In genomic region chr16:19231881-19232280, GRCh38 we compare ENCODE assay signal across 17 cellular contexts. TPM values are rescaled to one million over a fixed set of nuclear protein-coding genes. Genes with fewer than 3 reads are reported as not detected.
DNase-seq lines count a peak whose midpoint lies in the region; ATAC-seq and TF ChIP-seq lines count a peak whose summit lies in the region.
"Had no signal": no experiment of that assay in that cellular context is flagged by ENCODE, and none has a peak within 500 bp of the region (broad histone marks: within the 10 kb centered on the region; RNA-seq: fewer than 3 reads in every experiment).

No MANE protein-coding gene starts in this region.

- H3K4me2 ChIP-seq in H9 (ENCODE audit: insufficient read depth, insufficient read length, low read length): no peak overlapping the region

- H2AK5ac ChIP-seq in H9 (ENCODE audit: insufficient read length, low read length): no peak overlapping the region

- H2BK15ac ChIP-seq in H9 (ENCODE audit: low read depth, low read length): no peak overlapping the region

- no peak overlapping the region for H3K27ac ChIP-seq in H9 (ENCODE audit: insufficient read length, low read depth, low read length)
- H3K27ac ChIP-seq: GM23248 had no signal

- peaks cover 5% of the 10 kb centered on the region; the same call in 1 of the 2 replicates for H3K4me1 ChIP-seq in H9 (ENCODE audit: insufficient read depth, low read length)

- no peak overlapping the region for H3K56ac ChIP-seq in H9 (ENCODE audit: insufficient read length, low read depth, low read length)

- H3K9me3 Mint-ChIP-seq in H9 (peaks cover 17 to 19% of the 10 kb centered on the region in 2 experiments), nephron progenitor cell (peaks cover 24% of the 10 kb centered on the region), mesothelial cell of epicardium (peaks cover 16% of the 10 kb centered on the region)
- peaks cover 9% of the 10 kb centered on the region for H3K9me3 Mint-ChIP-seq in stimulated activated memory B cell treated with anti-CD40 and anti-IgM and Interleukin-4, amounts not matched to agents 10 μg/mL and 1 μg/mL and 100 μg/mL, for 72 hours

- H4K91ac ChIP-seq in H9 (ENCODE audit: insufficient read length, low read depth, low read length): no peak overlapping the region

- H3T11ph ChIP-seq in H9 (ENCODE audit: low read length): no peak overlapping the region

- H3K27me3 ChIP-seq in H9 (ENCODE audit: insufficient read depth, low read length): no peaks in the 10 kb centered on the region

- peaks cover 8% of the 10 kb centered on the region for H3K9me3 ChIP-seq in H9 (ENCODE audit: control insufficient read depth, low read depth, low read length)

- no peak overlapping the region for H3K23ac ChIP-seq in H9 (ENCODE audit: insufficient read length, low read depth, low read length)

- no peak for DNase-seq in H9
- DNase-seq in astrocyte of the hippocampus (ENCODE audit: low read depth, low spot score): peak; percentile 55
- no peak for DNase-seq in nephron progenitor cell
- no peak for DNase-seq in mesothelial cell of epicardium (ENCODE audit: low spot score in 2 of 2, unreplicated experiment in 2 of 2)
- DNase-seq in hypothalamus (lab: John Stamatoyannopoulos, UW): no peak
- DNase-seq: C1 segment of cervical spinal cord; Calu3; CD4-positive, alpha-beta memory T cell; COR-L47; DMS53; DMS79 treated with DMSO at 0.1 percent for 48 hours; GM23248; H7 had no signal

- peaks cover 22% of the 10 kb centered on the region in 2 experiments for H3K4me1 Mint-ChIP-seq in H9
- peaks cover 5% of the 10 kb centered on the region for H3K4me1 Mint-ChIP-seq in nephron progenitor cell
- peaks cover 22% of the 10 kb centered on the region for H3K4me1 Mint-ChIP-seq in mesothelial cell of epicardium
- peaks cover 19% of the 10 kb centered on the region for H3K4me1 Mint-ChIP-seq in stimulated activated memory B cell treated with anti-CD40 and anti-IgM and Interleukin-4, amounts not matched to agents 10 μg/mL and 1 μg/mL and 100 μg/mL, for 72 hours
- H3K4me1 Mint-ChIP-seq: CD4-positive, alpha-beta memory T cell had no signal

- no peak overlapping the region for H2AFZ ChIP-seq in H9 (ENCODE audit: low read length)
- H2AFZ ChIP-seq: GM23248 had no signal

- H3K4ac ChIP-seq in H9 (ENCODE audit: low read depth, low read length): no peak overlapping the region

- no peak overlapping the region for H3K18ac ChIP-seq in H9 (ENCODE audit: insufficient read length, low read depth, low read length)

- H3K27me3 Mint-ChIP-seq in H9 (ENCODE audit: low read depth): peaks cover 2% of the 10 kb centered on the region; the same call in 1 of the 2 replicates
- H3K27me3 Mint-ChIP-seq in nephron progenitor cell (ENCODE audit: low read depth, poor library complexity): peaks cover 7% of the 10 kb centered on the region
- H3K27me3 Mint-ChIP-seq in mesothelial cell of epicardium (ENCODE audit: low read depth): no peaks in the 10 kb centered on the region
- no peaks in the 10 kb centered on the region for H3K27me3 Mint-ChIP-seq in stimulated activated memory B cell treated with anti-CD40 and anti-IgM and Interleukin-4, amounts not matched to agents 10 μg/mL and 1 μg/mL and 100 μg/mL, for 72 hours

- H4K8ac ChIP-seq in H9 (replicated peaks; ENCODE audit: insufficient read length, low read depth, low read length): no peak overlapping the region

- H3K14ac ChIP-seq in H9 (ENCODE audit: insufficient read depth, low read length): no peak overlapping the region

- no peak for ATAC-seq in stimulated activated memory B cell treated with anti-CD40 and anti-IgM and Interleukin-4, amounts not matched to agents 10 μg/mL and 1 μg/mL and 100 μg/mL, for 72 hours
- ATAC-seq: HCT116 had no signal

- no peaks in the 10 kb centered on the region for H3K79me1 ChIP-seq in H9 (ENCODE audit: insufficient read depth, low read depth, low read length, poor library complexity, severe bottlenecking)

- H3K36me3 Mint-ChIP-seq in H9 (ENCODE audit: insufficient read depth in 1 of 3, low read depth in 3 of 3) (peaks cover 4 to 22% (median 11%) of the 10 kb centered on the region in 3 experiments; a peak in 5 of 7 replicates), nephron progenitor cell (ENCODE audit: low read depth) (peaks cover 14% of the 10 kb centered on the region), mesothelial cell of epicardium (peaks cover 21% of the 10 kb centered on the region)
- H3K36me3 Mint-ChIP-seq in stimulated activated memory B cell treated with anti-CD40 and anti-IgM and Interleukin-4, amounts not matched to agents 10 μg/mL and 1 μg/mL and 100 μg/mL, for 72 hours: peaks cover 91% of the 10 kb centered on the region
- H3K36me3 Mint-ChIP-seq: CD4-positive, alpha-beta memory T cell had no signal

- H3K9ac ChIP-seq in H9 (ENCODE audit: extremely low read depth, insufficient read length, low read length): no peak overlapping the region
- H3K9ac ChIP-seq: GM23248 had no signal

- H2BK5ac ChIP-seq in H9 (ENCODE audit: insufficient read length, low read length): no peak overlapping the region

- TF ChIP-seq CTCF in H9 (conservative IDR thresholded peaks at IDR 0.05) (no peak), nephron progenitor cell (IDR thresholded peaks at IDR 0.05) (no peak), mesothelial cell of epicardium (IDR thresholded peaks at IDR 0.05; ENCODE audit: unreplicated experiment) (no peak)

- no CpG with 5 or more reads among the region's 8 CpGs for WGBS in H9 (ENCODE audit: extremely low coverage, insufficient read length, low lambda C conversion rate)

- H3K4me3 Mint-ChIP-seq in H9: no peak overlapping the region
- no peak overlapping the region for H3K4me3 Mint-ChIP-seq in nephron progenitor cell
- no peak overlapping the region for H3K4me3 Mint-ChIP-seq in mesothelial cell of epicardium
- no peak overlapping the region for H3K4me3 Mint-ChIP-seq in stimulated activated memory B cell treated with anti-CD40 and anti-IgM and Interleukin-4, amounts not matched to agents 10 μg/mL and 1 μg/mL and 100 μg/mL, for 72 hours
- H3K4me3 Mint-ChIP-seq: CD4-positive, alpha-beta memory T cell had no signal

- no peak overlapping the region for H2BK12ac ChIP-seq in H9 (ENCODE audit: insufficient read length, low read depth, low read length)

- H4K20me1 ChIP-seq in H9 (ENCODE audit: control insufficient read depth, insufficient read depth, insufficient read length): no peaks in the 10 kb centered on the region

- no peaks in the 10 kb centered on the region for H3K23me2 ChIP-seq in H9 (ENCODE audit: insufficient read length, low read depth, low read length, poor library complexity, severe bottlenecking)

- no peak overlapping the region for H4K5ac ChIP-seq in H9 (ENCODE audit: insufficient read length, low read depth, low read length)

- H2BK120ac ChIP-seq in H9 (ENCODE audit: low read depth, low read length, poor library complexity, severe bottlenecking): no peak overlapping the region

- no peak overlapping the region for H2BK20ac ChIP-seq in H9 (ENCODE audit: low read depth, low read length, poor library complexity, severe bottlenecking)

- H3K79me2 ChIP-seq in H9 (ENCODE audit: insufficient read depth, low read length): no peaks in the 10 kb centered on the region

- H3K27ac Mint-ChIP-seq in H9: peak overlapping the region in 2 of 3 experiments; percentile 21 to 42; a peak in 3 of 7 replicates
- H3K27ac Mint-ChIP-seq in nephron progenitor cell: peak overlapping the region; percentile 29
- no peak overlapping the region for H3K27ac Mint-ChIP-seq in mesothelial cell of epicardium
- no peak overlapping the region for H3K27ac Mint-ChIP-seq in stimulated activated memory B cell treated with anti-CD40 and anti-IgM and Interleukin-4, amounts not matched to agents 10 μg/mL and 1 μg/mL and 100 μg/mL, for 72 hours
- H3K27ac Mint-ChIP-seq: CD4-positive, alpha-beta memory T cell had no signal

RNA-seq across cellular contexts. Expression of gene CLEC19A, which starts 53.6 kb away (rescaled TPM):
- total RNA-seq in H9 (2021) (0.20 TPM in 1 of 2 replicates, not detected in the other), mesothelial cell of epicardium (not detected in 3 replicates)
- total RNA-seq: A673; Calu3; CD4-positive, alpha-beta memory T cell; Daoy; GM23248 had no signal

Comparison
In these comparisons a context has a peak if more than half of its experiments do, and no peak if none do; other contexts are left out.
1. H3K27ac Mint-ChIP-seq: peak in H9 (2 of 3) and nephron progenitor cell (single experiment); none in mesothelial cell of epicardium (single experiment) and stimulated activated memory B cell treated with anti-CD40 and anti-IgM and Interleukin-4, amounts not matched to agents 10 μg/mL and 1 μg/mL and 100 μg/mL, for 72 hours (single experiment).